11 cellular contexts compared by ENCODE assay signal in the genomic region with DNA sequence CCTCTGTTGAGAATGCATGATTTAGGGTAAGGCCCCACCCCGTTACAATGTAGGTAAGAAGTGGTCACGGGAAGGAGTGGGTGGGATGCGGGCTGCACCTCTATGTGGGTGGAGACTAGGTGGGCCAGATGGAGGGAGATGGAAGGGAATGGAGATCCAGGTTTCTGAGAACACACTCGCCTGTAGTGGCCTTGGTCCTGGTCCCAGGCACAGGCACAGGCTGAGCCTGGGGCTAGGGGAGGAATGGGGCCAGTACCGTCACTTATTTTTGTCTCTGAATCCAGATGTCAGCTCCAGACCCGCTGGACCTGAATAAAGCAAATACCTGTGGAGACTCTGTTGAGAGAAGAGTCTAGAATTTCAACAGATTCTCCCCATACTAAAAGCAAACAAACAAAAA. TPM values are rescaled to one million over a fixed set of nuclear protein-coding genes. Genes with fewer than 3 reads are reported as not detected.
DNase-seq lines count a peak whose midpoint lies in the region; ATAC-seq, FAIRE-seq and TF ChIP-seq lines count a peak whose summit lies in the region.
"Had no signal": no experiment of that assay in that cellular context is flagged by ENCODE, and none has a peak within 500 bp of the region (broad histone marks: within the 10 kb centered on the region; RNA-seq: fewer than 3 reads in every experiment).

No MANE protein-coding gene starts in this region.

- H3K9me3 ChIP-seq in pancreas = no peaks in the 10 kb centered on the region
- H3K9me3 ChIP-seq in uterus = no peaks in the 10 kb centered on the region

- TF ChIP-seq POLR2A in uterus (IDR thresholded peaks at IDR 0.05) = no peak

- ATAC-seq in SK-N-SH treated with all-trans-retinoic acid at 6 μM for 48 hours (peak; percentile 28), pancreas (peak in 1 of 4 donors; percentile 3)
- ATAC-seq: stimulated activated naive CD8-positive, alpha-beta T cell treated with anti-CD3 and anti-CD28 coated beads, Interleukin-15, Interleukin-2, amounts not matched to agents 100 U/mL and 50 U/mL, for 24 hours had no signal

- H3K27me3 ChIP-seq in pancreas (no peaks in the 10 kb centered on the region), uterus (no peaks in the 10 kb centered on the region)

- peaks cover 0 to 15% (median 0%) of the 10 kb centered on the region in 3 donors for H3K4me1 ChIP-seq in pancreas
- peaks cover 0 to 28% of the 10 kb centered on the region in 2 donors for H3K4me1 ChIP-seq in uterus

- H3K27ac ChIP-seq in pancreas (peak overlapping the region in 3 of 4 donors; percentile 46 to 78 (median 72)), uterus (peak overlapping the region; percentile 81 to 82)

- H3K36me3 ChIP-seq in pancreas (no peaks in the 10 kb centered on the region), uterus (no peaks in the 10 kb centered on the region)

- DNase-seq in fibroblast of mammary gland (ENCODE audit: low read depth) (no peak), pancreas (no peak), uterus (peak in 1 of 2 donors; percentile 19), frontal cortex (ENCODE audit: low spot score in 2 of 2) (no peak), NCI-H748 (lab: John Stamatoyannopoulos, UW; ENCODE audit: unreplicated experiment) (no peak), RPMI8226 (no peak)
- DNase-seq: DMS53; NCI-H1092 treated with DMSO at 0.1 percent for 48 hours; stimulated activated naive CD8-positive, alpha-beta T cell treated with anti-CD3 and anti-CD28 coated beads, Interleukin-15, Interleukin-2, amounts not matched to agents 100 U/mL and 50 U/mL, for 24 hours had no signal

- FAIRE-seq in pancreas (lab: Jason Lieb, UNC) (no peak), frontal cortex (lab: Jason Lieb, UNC) (no peak)

- intact Hi-C loops in pancreas (cut with DNase I) (loop anchor here in 1 of 3 donors (10.0 kb wide), 1 partner anchor 274 kb away; no protein-coding TSS in a partner anchor), uterus (cut with DNase I; ENCODE audit: low total_unique reads) (no loop called here)

- H3K4me3 ChIP-seq in fibroblast of mammary gland (ENCODE audit: control insufficient read depth, low read depth, low read length) (peak overlapping the region; percentile 3), pancreas (no peak overlapping the region), uterus (no peak overlapping the region)

- 66 to 78% methylated on average over 6 of the region's 6 CpGs for WGBS in pancreas, 2 donors

- TF ChIP-seq CTCF in fibroblast of mammary gland (conservative IDR thresholded peaks at IDR 0.05; ENCODE audit: control insufficient read depth, insufficient read depth, low read depth, low read length) (no peak), pancreas (IDR thresholded peaks at IDR 0.05) (no peak), uterus (IDR thresholded peaks at IDR 0.05) (peak in 1 of 4 experiments; percentile 5)

TF ChIP-seq in SK-N-SH treated with all-trans-retinoic acid at 6 μM for 48 hours, 23 proteins besides CTCF, POLR2A, EP300 and RAD21:
- TF ChIP-seq ZNF70 (CRISPR knock-in tag; IDR thresholded peaks at IDR 0.05) (no peak), TOX (CRISPR knock-in tag; IDR thresholded peaks at IDR 0.05; ENCODE audit: borderline replicate concordance) (no peak), PPARA (CRISPR knock-in tag; IDR thresholded peaks at IDR 0.05; ENCODE audit: borderline replicate concordance) (no peak), OSR1 (CRISPR knock-in tag; IDR thresholded peaks at IDR 0.05) (no peak), ZFP30 (CRISPR knock-in tag; IDR thresholded peaks at IDR 0.05) (no peak), SNAI2 (CRISPR knock-in tag; IDR thresholded peaks at IDR 0.05) (no peak), ZFP3 (CRISPR knock-in tag; IDR thresholded peaks at IDR 0.05) (no peak), BACH2 (CRISPR knock-in tag; IDR thresholded peaks at IDR 0.05; ENCODE audit: borderline replicate concordance) (no peak)
- TF ChIP-seq, protein P1, sequence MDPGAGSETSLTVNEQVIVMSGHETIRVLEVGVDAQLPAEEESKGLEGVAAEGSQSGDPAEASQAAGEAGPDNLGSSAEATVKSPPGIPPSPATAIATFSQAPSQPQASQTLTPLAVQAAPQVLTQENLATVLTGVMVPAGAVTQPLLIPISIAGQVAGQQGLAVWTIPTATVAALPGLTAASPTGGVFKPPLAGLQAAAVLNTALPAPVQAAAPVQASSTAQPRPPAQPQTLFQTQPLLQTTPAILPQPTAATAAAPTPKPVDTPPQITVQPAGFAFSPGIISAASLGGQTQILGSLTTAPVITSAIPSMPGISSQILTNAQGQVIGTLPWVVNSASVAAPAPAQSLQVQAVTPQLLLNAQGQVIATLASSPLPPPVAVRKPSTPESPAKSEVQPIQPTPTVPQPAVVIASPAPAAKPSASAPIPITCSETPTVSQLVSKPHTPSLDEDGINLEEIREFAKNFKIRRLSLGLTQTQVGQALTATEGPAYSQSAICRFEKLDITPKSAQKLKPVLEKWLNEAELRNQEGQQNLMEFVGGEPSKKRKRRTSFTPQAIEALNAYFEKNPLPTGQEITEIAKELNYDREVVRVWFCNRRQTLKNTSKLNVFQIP (CRISPR knock-in tag; IDR thresholded peaks at IDR 0.05; ENCODE audit: borderline replicate concordance, low read depth) = no peak
- TF ChIP-seq, protein P2, sequence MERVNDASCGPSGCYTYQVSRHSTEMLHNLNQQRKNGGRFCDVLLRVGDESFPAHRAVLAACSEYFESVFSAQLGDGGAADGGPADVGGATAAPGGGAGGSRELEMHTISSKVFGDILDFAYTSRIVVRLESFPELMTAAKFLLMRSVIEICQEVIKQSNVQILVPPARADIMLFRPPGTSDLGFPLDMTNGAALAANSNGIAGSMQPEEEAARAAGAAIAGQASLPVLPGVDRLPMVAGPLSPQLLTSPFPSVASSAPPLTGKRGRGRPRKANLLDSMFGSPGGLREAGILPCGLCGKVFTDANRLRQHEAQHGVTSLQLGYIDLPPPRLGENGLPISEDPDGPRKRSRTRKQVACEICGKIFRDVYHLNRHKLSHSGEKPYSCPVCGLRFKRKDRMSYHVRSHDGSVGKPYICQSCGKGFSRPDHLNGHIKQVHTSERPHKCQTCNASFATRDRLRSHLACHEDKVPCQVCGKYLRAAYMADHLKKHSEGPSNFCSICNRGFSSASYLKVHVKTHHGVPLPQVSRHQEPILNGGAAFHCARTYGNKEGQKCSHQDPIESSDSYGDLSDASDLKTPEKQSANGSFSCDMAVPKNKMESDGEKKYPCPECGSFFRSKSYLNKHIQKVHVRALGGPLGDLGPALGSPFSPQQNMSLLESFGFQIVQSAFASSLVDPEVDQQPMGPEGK (CRISPR knock-in tag; IDR thresholded peaks at IDR 0.05; ENCODE audit: borderline replicate concordance) = no peak
- TF ChIP-seq, protein P3, sequence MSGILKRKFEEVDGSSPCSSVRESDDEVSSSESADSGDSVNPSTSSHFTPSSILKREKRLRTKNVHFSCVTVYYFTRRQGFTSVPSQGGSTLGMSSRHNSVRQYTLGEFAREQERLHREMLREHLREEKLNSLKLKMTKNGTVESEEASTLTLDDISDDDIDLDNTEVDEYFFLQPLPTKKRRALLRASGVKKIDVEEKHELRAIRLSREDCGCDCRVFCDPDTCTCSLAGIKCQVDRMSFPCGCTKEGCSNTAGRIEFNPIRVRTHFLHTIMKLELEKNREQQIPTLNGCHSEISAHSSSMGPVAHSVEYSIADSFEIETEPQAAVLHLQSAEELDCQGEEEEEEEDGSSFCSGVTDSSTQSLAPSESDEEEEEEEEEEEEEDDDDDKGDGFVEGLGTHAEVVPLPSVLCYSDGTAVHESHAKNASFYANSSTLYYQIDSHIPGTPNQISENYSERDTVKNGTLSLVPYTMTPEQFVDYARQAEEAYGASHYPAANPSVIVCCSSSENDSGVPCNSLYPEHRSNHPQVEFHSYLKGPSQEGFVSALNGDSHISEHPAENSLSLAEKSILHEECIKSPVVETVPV (CRISPR knock-in tag; IDR thresholded peaks at IDR 0.05) = no peak

RNA-seq across cellular contexts. Expression of a gene that starts 31.5 kb away (rescaled TPM):
- total RNA-seq in pancreas (not detected), uterus (under 1 TPM in 1 of 4 donors, not detected in 3; 0.58 TPM), frontal cortex (under 0.01 TPM)
- not detected for polyA plus RNA-seq in pancreas
- total RNA-seq: T-helper 2 cell treated with Interferon-gamma antibody and Interleukin-4, amounts not matched to agents 100 ng/mL and 5 ng/mL, for 36 hours had no signal

RNA-seq across cellular contexts. Expression of a gene that starts 56.3 kb away (rescaled TPM):
- total RNA-seq in pancreas (10 to 100 TPM; 10.6 to 31.7 (median 13.0) TPM), uterus (100 to 1,000 TPM in 2 of 4 donors, 10 to 100 TPM in 2; 39.0 to 118 (median 78.3) TPM), frontal cortex (3.7 TPM)
- polyA plus RNA-seq in pancreas = 10 to 100 TPM; 17.6 to 19.1 TPM

RNA-seq across cellular contexts. Expression of a gene that starts 58.7 kb away (rescaled TPM):
- total RNA-seq in pancreas (10 to 100 TPM in 2 of 6 donors, 1 to 10 TPM in 4; 5.2 to 12.3 (median 6.9) TPM), uterus (10 to 100 TPM in 2 of 4 donors, 1 to 10 TPM in 2; 4.4 to 16.6 (median 8.3) TPM), frontal cortex (24.1 TPM)
- 10 to 100 TPM; 13.1 to 13.2 TPM for polyA plus RNA-seq in pancreas
